ENCODE assay signal across 1 cellular context in the genomic region with DNA sequence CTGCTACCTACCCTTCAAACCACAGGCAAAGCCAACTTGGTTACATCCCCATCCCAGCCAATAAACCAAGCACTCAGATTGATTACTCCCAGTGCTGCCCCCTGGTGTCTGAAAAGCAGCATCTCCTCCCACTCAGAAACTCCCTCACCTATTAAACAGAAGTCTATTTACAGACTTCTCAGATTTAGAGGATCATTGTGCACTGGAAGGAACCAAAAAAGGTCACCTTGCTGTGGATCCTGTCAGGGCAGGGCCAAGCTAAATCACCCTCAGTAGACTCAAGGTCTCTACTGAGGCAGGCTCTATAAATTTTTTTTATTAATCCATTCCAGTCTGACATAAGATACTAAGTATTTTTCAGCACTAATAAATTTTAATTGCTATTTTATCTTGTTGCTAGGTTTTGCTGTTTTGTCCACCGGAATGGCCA.
TF ChIP-seq lines count a peak whose summit lies in the region.

No MANE protein-coding gene starts in this region.

TF ChIP-seq in H1, 55 proteins besides CTCF, POLR2A, EP300 and RAD21:
- TF ChIP-seq FOSL1 (IDR thresholded peaks at IDR 0.05; ENCODE audit: insufficient read depth, low read depth, low read length) (no peak), JUN (IDR thresholded peaks at IDR 0.05; ENCODE audit: low read depth, low read length) (no peak), POLR2AphosphoS5 (IDR thresholded peaks at IDR 0.05; ENCODE audit: low read depth, low read length) (no peak), TBP (IDR thresholded peaks at IDR 0.05; ENCODE audit: low read depth, low read length) (no peak), CHD2 (IDR thresholded peaks at IDR 0.05; ENCODE audit: low read length) (no peak)
